In the genomic region with DNA sequence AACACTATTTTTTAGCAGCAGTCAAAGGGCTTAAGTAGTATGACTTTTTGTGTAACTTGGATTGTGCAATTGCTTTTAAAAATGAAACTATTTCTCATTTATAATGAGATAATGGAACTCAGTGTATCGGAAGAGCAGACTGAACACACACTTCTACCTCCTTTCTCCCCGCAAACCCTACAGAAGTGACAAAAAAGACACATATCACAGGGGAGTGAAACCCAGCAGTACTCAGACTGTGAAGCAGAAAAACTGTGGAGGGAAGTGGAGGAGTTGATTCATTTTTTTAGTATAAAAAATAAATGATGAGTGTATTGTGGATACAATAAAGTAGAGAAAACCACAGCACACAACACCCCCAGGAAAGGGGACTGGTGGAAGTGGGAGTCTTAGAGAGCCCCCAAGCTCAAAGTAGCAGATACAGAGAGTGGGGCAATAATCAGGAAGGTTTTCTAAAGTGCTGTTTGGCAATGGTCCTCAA, we compare ENCODE assay signal across 8 cellular contexts. TPM values are rescaled to one million over a fixed set of nuclear protein-coding genes. Genes with fewer than 3 reads are reported as not detected.
A peak's percentile ranks its signal among the peaks of the same experiment; 100 is the strongest.
DNase-seq lines count a peak whose midpoint lies in the region; ATAC-seq and TF ChIP-seq lines count a peak whose summit lies in the region.

No MANE protein-coding gene starts in this region.

- no peaks in the 10 kb centered on the region for H3K27me3 ChIP-seq in PC-9 (ENCODE audit: insufficient read depth, low read depth)

- H3K9me3 ChIP-seq in PC-9 (ENCODE audit: insufficient read depth, low read depth), result no peaks in the 10 kb centered on the region

- no peak overlapping the region for H3K27ac ChIP-seq in PC-9
- H3K27ac ChIP-seq in substantia nigra (ENCODE audit: low read depth, low read length, poor library complexity, severe bottlenecking), result no peak overlapping the region

- H2AFZ ChIP-seq in PC-9, result no peak overlapping the region

- CTCF ChIA-PET in PC-9 (lab: Charles Lee), result no interaction called here

- H3F3A ChIP-seq in PC-9 (ENCODE audit: insufficient read depth, low read depth), result no peaks in the 10 kb centered on the region

- H3K36me3 ChIP-seq in PC-9 (ENCODE audit: low read depth), result no peaks in the 10 kb centered on the region

- TF ChIP-seq CTCF in AG10803 (conservative IDR thresholded peaks at IDR 0.05; ENCODE audit: low read length), result no peak
- TF ChIP-seq CTCF in PC-9 (conservative IDR thresholded peaks at IDR 0.05), result no peak

- BruUV-seq in PC-9 (replicated peaks; lab: Mats Ljungman, UMichigan), result no TSS peak

- H3K4me1 ChIP-seq in PC-9 (replicated peaks; ENCODE audit: insufficient read depth), result peaks cover 15% of the 10 kb centered on the region; the same call in 1 of the 2 replicates

- H4K20me1 ChIP-seq in PC-9 (ENCODE audit: insufficient read depth), result no peaks in the 10 kb centered on the region

- DNase-seq in AG10803 (ENCODE audit: low read depth) (peak; percentile 37), left lobe of liver (ENCODE audit: low spot score) (no peak), globus pallidus (ENCODE audit: low spot score) (no peak), OCI-M2 (lab: John Stamatoyannopoulos, UW; ENCODE audit: unreplicated experiment) (no peak), PC-9 (no peak), substantia nigra (lab: John Stamatoyannopoulos, UW) (no peak)
- DNase-seq in activated T-cell treated with anti-CD3 and anti-CD28 coated beads, Interleukin-2, amount 50 U/mL, for 48 hours, result peak; percentile 41 to 42

- H3K4me3 ChIP-seq in AG10803 (ENCODE audit: low read length) (peak overlapping the region; percentile 28; the same call in 1 of the 2 replicates), PC-9 (no peak overlapping the region)

- POLR2A ChIA-PET in PC-9 (lab: Charles Lee; ENCODE audit: unreplicated experiment), result no interaction called here

- H3K4me2 ChIP-seq in PC-9, result no peak overlapping the region

- no peaks in the 10 kb centered on the region for H3K79me2 ChIP-seq in PC-9 (ENCODE audit: low read depth)

- H3K9me2 ChIP-seq in PC-9 (ENCODE audit: insufficient read depth), result no peaks in the 10 kb centered on the region

- ATAC-seq in GM21619 (IDR thresholded peaks at IDR 0.05; ENCODE audit: unreplicated experiment) (peak; percentile 37), left lobe of liver (peak; percentile 46)

- intact Hi-C loops in PC-9 (cut with micrococcal nuclease; ENCODE audit: unreplicated experiment), result no loop called here

RNA-seq across cellular contexts. Expression of a gene that starts 9.7 kb away (rescaled TPM):
- total RNA-seq in left lobe of liver (4.8 TPM), PC-9 (2021) (2.7 TPM in 2 replicates)

Comparison
In these comparisons a context has a peak if more than half of its experiments do, and no peak if none do; other contexts are left out.
1. DNase-seq: peak in AG10803 (single experiment) and activated T-cell treated with anti-CD3 and anti-CD28 coated beads, Interleukin-2, amount 50 U/mL, for 48 hours (2 of 2); none in left lobe of liver (single experiment), globus pallidus (single experiment), OCI-M2 (single experiment), PC-9 (0 of 2) and substantia nigra (0 of 49).